ENCODE assay signal across 1 cellular context in genomic region chr10:84140036-84140379, GRCh38.
TF ChIP-seq lines count a peak whose summit lies in the region.

No MANE protein-coding gene starts in this region.

TF ChIP-seq in H1, 55 proteins besides CTCF, POLR2A, EP300 and RAD21:
- TF ChIP-seq KDM5A (IDR thresholded peaks at IDR 0.05; ENCODE audit: low read length): no peak
- 0 out of 2 replicates have a peak, but pooled peaks have one; percentile 14 for TF ChIP-seq CEBPB (IDR thresholded peaks at IDR 0.05; ENCODE audit: low read depth, low read length)
- TF ChIP-seq SAP30 (IDR thresholded peaks at IDR 0.05; ENCODE audit: insufficient read depth, insufficient replicate concordance, low read length): peak; percentile 3
- TF ChIP-seq EZH2 (IDR thresholded peaks at IDR 0.05; ENCODE audit: low read depth, low read length, severe bottlenecking): no peak
- no peak for TF ChIP-seq SIX5 (IDR thresholded peaks at IDR 0.05; ENCODE audit: low read depth, low read length)
- no peak for TF ChIP-seq RFX5 (IDR thresholded peaks at IDR 0.05; ENCODE audit: borderline replicate concordance, low read depth, low read length)
- no peak for TF ChIP-seq CBX5 (IDR thresholded peaks at IDR 0.05; ENCODE audit: low read depth, low read length)
- no peak for TF ChIP-seq MAX (IDR thresholded peaks at IDR 0.05)
- no peak for TF ChIP-seq KDM1A (IDR thresholded peaks at IDR 0.05; ENCODE audit: borderline replicate concordance, low read length)
TF ChIP-seq in H1: peak in this region for 2.
